Comparison of ENCODE assay signal across 9 cellular contexts in genomic region chrX:72130762-72131231, GRCh38. TPM values are rescaled to one million over a fixed set of nuclear protein-coding genes. Genes with fewer than 3 reads are reported as not detected.
DNase-seq lines count a peak whose midpoint lies in the region; ATAC-seq and TF ChIP-seq lines count a peak whose summit lies in the region.
"Had no signal": no experiment of that assay in that cellular context is flagged by ENCODE, and none has a peak within 500 bp of the region (broad histone marks: within the 10 kb centered on the region; RNA-seq: fewer than 3 reads in every experiment).

No MANE protein-coding gene starts in this region.

- H3K4me1 Mint-ChIP-seq in glutamatergic neuron (ENCODE audit: low read depth, unreplicated experiment), result peaks cover 8% of the 10 kb centered on the region
- H3K4me1 Mint-ChIP-seq in progenitor cell of endocrine pancreas (ENCODE audit: low read depth), result peaks cover 5% of the 10 kb centered on the region

- H3K9me3 Mint-ChIP-seq in glutamatergic neuron (ENCODE audit: unreplicated experiment) (peaks cover 3% of the 10 kb centered on the region), progenitor cell of endocrine pancreas (ENCODE audit: low read depth) (peaks cover 24% of the 10 kb centered on the region)

- peak overlapping the region; percentile 34 to 57 (median 50) for H3K4me3 ChIP-seq in Peyer's patch

- peaks cover 6% of the 10 kb centered on the region for H3K27me3 Mint-ChIP-seq in glutamatergic neuron (ENCODE audit: unreplicated experiment)
- H3K27me3 Mint-ChIP-seq in progenitor cell of endocrine pancreas, result peaks cover 6% of the 10 kb centered on the region

- no peaks in the 10 kb centered on the region for H3K27me3 ChIP-seq in Peyer's patch

- peak overlapping the region in 1 of 4 donors; percentile 72 for H3K27ac ChIP-seq in Peyer's patch

- no peak for TF ChIP-seq CTCF in Peyer's patch (IDR thresholded peaks at IDR 0.05)
- no peak for TF ChIP-seq CTCF in glutamatergic neuron (IDR thresholded peaks at IDR 0.05; ENCODE audit: partially characterized antibody, unreplicated experiment)
- no peak for TF ChIP-seq CTCF in progenitor cell of endocrine pancreas (IDR thresholded peaks at IDR 0.05; ENCODE audit: unreplicated experiment)

- H3K36me3 Mint-ChIP-seq in glutamatergic neuron (ENCODE audit: unreplicated experiment) (peaks cover 16% of the 10 kb centered on the region), progenitor cell of endocrine pancreas (ENCODE audit: insufficient read depth) (peaks cover 16% of the 10 kb centered on the region)

- H3K27ac Mint-ChIP-seq in glutamatergic neuron (ENCODE audit: unreplicated experiment) (no peak overlapping the region), progenitor cell of endocrine pancreas (no peak overlapping the region)

- DNase-seq in AG20443 (ENCODE audit: low spot score) (peak; percentile 9), Peyer's patch (no peak), glutamatergic neuron (peak; percentile 14), progenitor cell of endocrine pancreas (ENCODE audit: low spot score, unreplicated experiment) (no peak), RKO (ENCODE audit: low spot score) (no peak)
- DNase-seq: KG1 had no signal

- no peak for ATAC-seq in activated CD4-positive, CD25-positive, alpha-beta regulatory T cell treated with anti-CD3 and anti-CD28 coated beads, Interleukin-2, amount 50 U/mL, for 24 hours
- ATAC-seq in GM18873 (IDR thresholded peaks at IDR 0.05; ENCODE audit: low FRiP score, unreplicated experiment) (no peak), HG02763 (IDR thresholded peaks at IDR 0.05; ENCODE audit: unreplicated experiment) (no peak)

- H3K9me3 ChIP-seq in Peyer's patch, result no peaks in the 10 kb centered on the region

- no peaks in the 10 kb centered on the region for H3K36me3 ChIP-seq in Peyer's patch

- H3K4me1 ChIP-seq in Peyer's patch, result peaks cover 0 to 5% (median 2%) of the 10 kb centered on the region in 4 donors

- TF ChIP-seq POLR2A in Peyer's patch (IDR thresholded peaks at IDR 0.05), result no peak

- H3K4me3 Mint-ChIP-seq in glutamatergic neuron (ENCODE audit: unreplicated experiment) (peak overlapping the region; percentile 81), progenitor cell of endocrine pancreas (ENCODE audit: low read depth) (peak overlapping the region; percentile 70)

RNA-seq across cellular contexts. Expression of gene RTL5, which starts 0.9 kb away (rescaled TPM):
- total RNA-seq in Peyer's patch (1 to 10 TPM in 3 of 4 donors, under 1 TPM in 1; 0.18 to 1.7 (median 1.4) TPM), glutamatergic neuron (ENCODE audit: unreplicated experiment) (18.2 TPM), progenitor cell of endocrine pancreas (19.4 and 21.1 TPM in 2 replicates)

RNA-seq across cellular contexts. Expression of gene PIN4, which starts 50.8 kb away (rescaled TPM):
- 10 to 100 TPM in 3 of 4 donors, 1 to 10 TPM in 1; 6.5 to 19.0 (median 11.3) TPM for total RNA-seq in Peyer's patch
- 19.5 TPM for total RNA-seq in glutamatergic neuron (ENCODE audit: unreplicated experiment)
- total RNA-seq in progenitor cell of endocrine pancreas, result 19.0 and 22.5 TPM in 2 replicates

Comparison
In these comparisons a context has a peak if more than half of its experiments do, and no peak if none do; other contexts are left out.
1. DNase-seq: peak in AG20443 (single experiment) and glutamatergic neuron (single experiment); none in Peyer's patch (0 of 3), progenitor cell of endocrine pancreas (single experiment) and RKO (single experiment).